In genomic region chr5:36644727-36645126, GRCh38 we compare ENCODE assay signal across 18 cellular contexts. TPM values are rescaled to one million over a fixed set of nuclear protein-coding genes. Genes with fewer than 3 reads are reported as not detected.
A peak's percentile ranks its signal among the peaks of the same experiment; 100 is the strongest.
DNase-seq lines count a peak whose midpoint lies in the region; FAIRE-seq and TF ChIP-seq lines count a peak whose summit lies in the region.
"Had no signal": no experiment of that assay in that cellular context is flagged by ENCODE, and none has a peak within 500 bp of the region (broad histone marks: within the 10 kb centered on the region; RNA-seq: fewer than 3 reads in every experiment).

No MANE protein-coding gene starts in this region.

- no peaks in the 10 kb centered on the region for H3K79me2 ChIP-seq in mammary epithelial cell (ENCODE audit: insufficient read depth, low read length)

- H3K27me3 Mint-ChIP-seq in nephron progenitor cell (ENCODE audit: low read depth, poor library complexity) = peaks cover 4% of the 10 kb centered on the region

- no peak overlapping the region for H3K4me2 ChIP-seq in mammary epithelial cell (ENCODE audit: insufficient read depth, low read depth, low read length)
- H3K4me2 ChIP-seq: BLaER1 had no signal

- H3K4me1 ChIP-seq in mammary epithelial cell (ENCODE audit: insufficient read depth, low read length) = no peaks in the 10 kb centered on the region
- H3K4me1 ChIP-seq in breast epithelium = no peaks in the 10 kb centered on the region
- H3K4me1 ChIP-seq: BLaER1 had no signal

- DNase-seq in mammary epithelial cell = peak; percentile 15
- DNase-seq in breast epithelium (ENCODE audit: low spot score in 2 of 2) = no peak
- peak; percentile 36 for DNase-seq in amniotic epithelial cell (ENCODE audit: low read depth)
- peak; percentile 64 for DNase-seq in kidney tubule cell (ENCODE audit: low spot score)
- DNase-seq in urothelium cell line (ENCODE audit: low spot score) = peak; percentile 56
- DNase-seq in activated T-cell treated with anti-CD3 and anti-CD28 coated beads, Interleukin-2, amount 50 U/mL, for 1 hour = no peak
- no peak for DNase-seq in nephron progenitor cell
- DNase-seq in cerebellar nuclear complex (lab: John Stamatoyannopoulos, UW) = no peak
- DNase-seq: CD8-positive, alpha-beta memory T cell; NCI-H1436 treated with DMSO at 0.1 percent for 48 hours; NCI-H2081; NCI-H526 treated with DMSO at 0.1 percent for 48 hours; NK-92 treated with Interleukin-12 subunit alpha and Interleukin-12 subunit beta, amount 100 ng/mL, for 24 hours; OCI-M1 had no signal

- peaks cover 15% of the 10 kb centered on the region for H3K36me3 Mint-ChIP-seq in nephron progenitor cell (ENCODE audit: low read depth)
- H3K36me3 Mint-ChIP-seq: CD8-positive, alpha-beta memory T cell had no signal

- no peak overlapping the region for H2AFZ ChIP-seq in mammary epithelial cell (ENCODE audit: low read depth, low read length)

- dilution Hi-C loops in mammary epithelial cell (cut with HindIII; ENCODE audit: low sequenced_read_pairs) = no loop called here

- FAIRE-seq in urothelium cell line (lab: Jason Lieb, UNC) = peak; percentile 32
- FAIRE-seq: H54 had no signal

- H3K27ac ChIP-seq in mammary epithelial cell (ENCODE audit: insufficient read depth, low read depth, low read length) (no peak overlapping the region), breast epithelium (no peak overlapping the region)
- H3K27ac ChIP-seq: 22Rv1, BLaER1 had no signal

- in situ Hi-C loops in mammary epithelial cell (cut with MboI; ENCODE audit: low sequenced_read_pairs in 2 of 2) = no loop called here

- H3K9me3 ChIP-seq in mammary epithelial cell (replicated peaks; ENCODE audit: insufficient read depth, low read length) (no peaks in the 10 kb centered on the region), breast epithelium (no peaks in the 10 kb centered on the region)
- H3K9me3 ChIP-seq: BLaER1 had no signal

- H3K4me3 ChIP-seq in mammary epithelial cell (replicated peaks in 1 of 3; ENCODE audit: insufficient read depth in 1 of 3, low read depth in 2 of 3, low read length in 3 of 3) = no peak overlapping the region
- H3K4me3 ChIP-seq in breast epithelium = no peak overlapping the region
- H3K4me3 ChIP-seq: BLaER1 had no signal

- 93% methylated on average over 3 of the region's 3 CpGs for WGBS in mammary epithelial cell (ENCODE audit: low coverage, missing lambda C conversion rate)

- TF ChIP-seq POLR2A in breast epithelium (IDR thresholded peaks at IDR 0.05) = no peak

- H3K27me3 ChIP-seq in mammary epithelial cell (ENCODE audit: insufficient read depth, low read length) (no peaks in the 10 kb centered on the region), breast epithelium (no peaks in the 10 kb centered on the region)
- H3K27me3 ChIP-seq: BLaER1 had no signal

- TF ChIP-seq CTCF in mammary epithelial cell (conservative IDR thresholded peaks at IDR 0.05 in 1 of 2, IDR thresholded peaks at IDR 0.05 in 1 of 2; ENCODE audit: extremely low read depth in 1 of 2, insufficient read depth in 1 of 2, low read depth in 1 of 2, low read length in 2 of 2) (no peak), breast epithelium (IDR thresholded peaks at IDR 0.05) (no peak), nephron progenitor cell (IDR thresholded peaks at IDR 0.05) (no peak)

- no peaks in the 10 kb centered on the region for H4K20me1 ChIP-seq in mammary epithelial cell (ENCODE audit: insufficient read depth, low read length)
- H4K20me1 ChIP-seq: BLaER1 had no signal

- CTCF ChIA-PET in mammary epithelial cell (lab: Charles Lee; ENCODE audit: low non-redundant PET) = no interaction called here

- intact Hi-C loops in mammary epithelial cell (cut with micrococcal nuclease) = no loop called here
- intact Hi-C loops in breast epithelium (cut with DNase I; ENCODE audit: low total_unique reads) = no loop called here

- H3K9me3 Mint-ChIP-seq in nephron progenitor cell = no peaks in the 10 kb centered on the region
- H3K9me3 Mint-ChIP-seq: CD8-positive, alpha-beta memory T cell had no signal

- no peak overlapping the region for H3K9ac ChIP-seq in mammary epithelial cell (ENCODE audit: insufficient read depth, low read length)
- H3K9ac ChIP-seq: BLaER1 had no signal

- H3K36me3 ChIP-seq in mammary epithelial cell (ENCODE audit: insufficient read depth, low read length) = no peaks in the 10 kb centered on the region
- H3K36me3 ChIP-seq in breast epithelium = no peaks in the 10 kb centered on the region
- H3K36me3 ChIP-seq: BLaER1 had no signal

- H3K4me3 Mint-ChIP-seq in nephron progenitor cell = no peak overlapping the region
- H3K4me3 Mint-ChIP-seq: CD8-positive, alpha-beta memory T cell had no signal

- no peak overlapping the region for H3K27ac Mint-ChIP-seq in nephron progenitor cell
- H3K27ac Mint-ChIP-seq: CD8-positive, alpha-beta memory T cell had no signal

- BruUV-seq in mammary epithelial cell (replicated peaks; lab: Mats Ljungman, UMichigan) = no TSS peak

- peaks cover 21% of the 10 kb centered on the region for H3K4me1 Mint-ChIP-seq in nephron progenitor cell
- H3K4me1 Mint-ChIP-seq: CD8-positive, alpha-beta memory T cell had no signal

RNA-seq across cellular contexts. Expression of gene SLC1A3, which starts 38.3 kb away (rescaled TPM):
- total RNA-seq in mammary epithelial cell = 10 to 100 TPM; 21.7 to 24.2 TPM
- 14.3 TPM for polyA plus RNA-seq in mammary epithelial cell
- 106 TPM for polyA minus RNA-seq in mammary epithelial cell
- total RNA-seq in breast epithelium = 100 to 1,000 TPM in 1 of 3 donors, 10 to 100 TPM in 2; 29.8 to 122 (median 87.5) TPM
- total RNA-seq: HT-29 had no signal
- polyA plus RNA-seq: CD8-positive, alpha-beta memory T cell had no signal

Comparison
In these comparisons a context has a peak if more than half of its experiments do, and no peak if none do; other contexts are left out.
1. DNase-seq: peak in mammary epithelial cell (single experiment), amniotic epithelial cell (single experiment), kidney tubule cell (single experiment) and urothelium cell line (single experiment); none in breast epithelium (0 of 2), activated T-cell treated with anti-CD3 and anti-CD28 coated beads, Interleukin-2, amount 50 U/mL, for 1 hour (single experiment), nephron progenitor cell (single experiment) and cerebellar nuclear complex (0 of 2).